ENCODE assay signal across 13 cellular contexts in the genomic region with DNA sequence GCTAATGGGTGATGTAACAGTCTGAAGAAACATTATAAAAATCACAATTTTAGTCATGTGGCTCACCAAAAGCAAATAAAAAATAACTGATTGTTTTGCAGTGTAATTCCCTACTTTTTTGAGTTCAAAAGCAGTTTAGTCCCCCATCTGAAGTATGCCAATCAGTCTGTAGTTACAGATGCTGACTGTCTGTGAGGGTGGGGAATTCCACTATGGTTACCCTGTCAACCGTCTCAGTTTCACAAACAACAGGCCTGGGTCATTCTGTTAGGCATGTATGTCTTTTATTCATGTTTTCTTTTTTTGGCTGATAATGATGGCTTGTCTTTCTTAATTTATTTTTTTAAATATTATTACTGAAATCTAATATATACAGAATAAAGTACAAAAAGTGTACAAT.
DNase-seq lines count a peak whose midpoint lies in the region; ATAC-seq and TF ChIP-seq lines count a peak whose summit lies in the region.
"Had no signal": no experiment of that assay in that cellular context is flagged by ENCODE, and none has a peak within 500 bp of the region (broad histone marks: within the 10 kb centered on the region; RNA-seq: fewer than 3 reads in every experiment).

No MANE protein-coding gene starts in this region.

- no peaks in the 10 kb centered on the region for H3K27me3 Mint-ChIP-seq in type B pancreatic cell

- no peaks in the 10 kb centered on the region for H3K9me3 Mint-ChIP-seq in type B pancreatic cell
- H3K9me3 Mint-ChIP-seq: WTC11 had no signal

- peak; percentile 44 for DNase-seq in GM10266 (ENCODE audit: extremely low spot score)
- no peak for DNase-seq in HuH-7 (ENCODE audit: low spot score)
- no peak for DNase-seq in NCI-H1930 (lab: John Stamatoyannopoulos, UW)
- no peak for DNase-seq in mucosa of descending colon
- no peak for DNase-seq in type B pancreatic cell (ENCODE audit: extremely low spot score, unreplicated experiment)
- DNase-seq: left ventricle myocardium superior, NCI-H1092 treated with DMSO at 0.1 percent for 48 hours, PC-9 had no signal

- H3K4me3 ChIP-seq in mucosa of descending colon, result no peak overlapping the region
- H3K4me3 ChIP-seq: ascending aorta, PC-9 had no signal

- H3K4me1 ChIP-seq in mucosa of descending colon (ENCODE audit: low read depth), result no peaks in the 10 kb centered on the region
- H3K4me1 ChIP-seq: ascending aorta had no signal

- H3K36me3 Mint-ChIP-seq in type B pancreatic cell, result no peaks in the 10 kb centered on the region

- no peaks in the 10 kb centered on the region for H3K36me3 ChIP-seq in mucosa of descending colon (ENCODE audit: low read depth)
- H3K36me3 ChIP-seq: ascending aorta had no signal

- intact Hi-C loops in mucosa of descending colon (cut with DNase I, micrococcal nuclease), result no loop called here

- H3K27ac Mint-ChIP-seq in type B pancreatic cell, result no peak overlapping the region

- TF ChIP-seq CTCF in GM10266 (IDR thresholded peaks at IDR 0.05; ENCODE audit: control insufficient read depth, insufficient read depth, low read depth, missing control alignments), result no peak
- no peak for TF ChIP-seq CTCF in mucosa of descending colon (IDR thresholded peaks at IDR 0.05)
- TF ChIP-seq CTCF in type B pancreatic cell (conservative IDR thresholded peaks at IDR 0.05), result no peak

- ATAC-seq in GM19043 (IDR thresholded peaks at IDR 0.05; ENCODE audit: low read depth, unreplicated experiment) (peak; percentile 93), HG02763 (IDR thresholded peaks at IDR 0.05; ENCODE audit: unreplicated experiment) (peak; percentile 98), HG03575 (IDR thresholded peaks at IDR 0.05; ENCODE audit: extremely low read depth, insufficient number of reproducible peaks, low FRiP score, unreplicated experiment) (peak; percentile 68), mucosa of descending colon (no peak)
- ATAC-seq: left ventricle myocardium superior, WTC11 had no signal

- H3K4me3 Mint-ChIP-seq in type B pancreatic cell, result no peak overlapping the region
- H3K4me3 Mint-ChIP-seq: WTC11 had no signal

- no peaks in the 10 kb centered on the region for H3K9me3 ChIP-seq in mucosa of descending colon
- H3K9me3 ChIP-seq: ascending aorta had no signal

- H3K4me1 Mint-ChIP-seq in type B pancreatic cell (ENCODE audit: unreplicated experiment), result peaks cover 5% of the 10 kb centered on the region
- H3K4me1 Mint-ChIP-seq: WTC11 had no signal
